Comparison of ENCODE assay signal across 10 cellular contexts in the genomic region with DNA sequence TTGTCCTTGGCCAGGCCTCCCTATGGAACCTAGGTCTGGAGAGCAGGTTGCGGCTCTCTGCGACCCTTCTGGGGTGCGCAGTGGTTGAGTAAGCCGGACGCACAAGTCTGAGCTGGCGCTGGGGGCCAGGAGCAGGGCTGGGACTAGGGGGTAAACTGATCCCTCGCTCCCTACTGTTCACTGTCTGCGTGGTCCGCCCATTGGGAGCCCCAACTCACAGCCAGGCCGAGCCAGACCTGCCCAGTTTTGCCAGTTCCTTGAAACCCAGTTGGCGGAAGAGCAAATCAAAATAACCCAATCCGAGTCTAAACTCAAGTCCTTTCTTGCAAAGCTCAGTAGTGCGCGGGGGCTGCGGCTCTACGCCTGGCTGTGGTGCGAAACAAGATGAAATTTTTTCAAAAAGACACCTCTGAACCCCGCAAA. TPM values are rescaled to one million over a fixed set of nuclear protein-coding genes. Genes with fewer than 3 reads are reported as not detected.
A peak's percentile ranks its signal among the peaks of the same experiment; 100 is the strongest.
DNase-seq lines count a peak whose midpoint lies in the region; ATAC-seq and TF ChIP-seq lines count a peak whose summit lies in the region.
"Had no signal": no experiment of that assay in that cellular context is flagged by ENCODE, and none has a peak within 500 bp of the region (broad histone marks: within the 10 kb centered on the region; RNA-seq: fewer than 3 reads in every experiment).

No MANE protein-coding gene starts in this region.

- H3K9me3 Mint-ChIP-seq in stimulated activated effector memory CD8-positive, alpha-beta T cell treated with anti-CD3 and anti-CD28 coated beads, Interleukin-12 subunit alpha, Interleukin-12 subunit beta, amount 100 ng/mL, for 72 hours: no peaks in the 10 kb centered on the region

- no peaks in the 10 kb centered on the region for H3K36me3 ChIP-seq in left lung
- H3K36me3 ChIP-seq in BE2C: no peaks in the 10 kb centered on the region

- H3K27ac ChIP-seq in cingulate gyrus (ENCODE audit: low read depth, low read length): peak overlapping the region; percentile 16
- H3K27ac ChIP-seq in left lung: no peak overlapping the region

- H3K9me3 ChIP-seq in left lung (no peaks in the 10 kb centered on the region), BE2C (no peaks in the 10 kb centered on the region)

- peaks cover 6% of the 10 kb centered on the region for H3K36me3 Mint-ChIP-seq in stimulated activated effector memory CD8-positive, alpha-beta T cell treated with anti-CD3 and anti-CD28 coated beads, Interleukin-12 subunit alpha, Interleukin-12 subunit beta, amount 100 ng/mL, for 72 hours

- no peak overlapping the region for H3K27ac Mint-ChIP-seq in stimulated activated effector memory CD8-positive, alpha-beta T cell treated with anti-CD3 and anti-CD28 coated beads, Interleukin-12 subunit alpha, Interleukin-12 subunit beta, amount 100 ng/mL, for 72 hours

- H3K4me1 Mint-ChIP-seq in stimulated activated effector memory CD8-positive, alpha-beta T cell treated with anti-CD3 and anti-CD28 coated beads, Interleukin-12 subunit alpha, Interleukin-12 subunit beta, amount 100 ng/mL, for 72 hours: peaks cover 25% of the 10 kb centered on the region

- in situ Hi-C loops in ACHN (cut with HindIII; ENCODE audit: low pct_ligation_motif_present, low pct_unique_long_range_greater_than_20kb, low sequenced_read_pairs): no loop called here

- H3K4me1 ChIP-seq in left lung (peaks cover 0 to 20% of the 10 kb centered on the region in 2 donors), BE2C (no peaks in the 10 kb centered on the region)

- H3K4me3 ChIP-seq in HFF-Myc (replicated peaks; ENCODE audit: low read depth, low read length) (peak overlapping the region; percentile 68), left lung (peak overlapping the region; percentile 51 to 52), BE2C (ENCODE audit: low read depth, low read length) (no peak overlapping the region)

- peak overlapping the region; percentile 72 for H3K4me3 Mint-ChIP-seq in stimulated activated effector memory CD8-positive, alpha-beta T cell treated with anti-CD3 and anti-CD28 coated beads, Interleukin-12 subunit alpha, Interleukin-12 subunit beta, amount 100 ng/mL, for 72 hours

- intact Hi-C loops in left lung (cut with DNase I): no loop called here

- no peak for TF ChIP-seq CTCF in HFF-Myc (IDR thresholded peaks at IDR 0.05; ENCODE audit: low read depth, low read length, missing control alignments)
- no peak for TF ChIP-seq CTCF in left lung (IDR thresholded peaks at IDR 0.05)
- no peak for TF ChIP-seq CTCF in BE2C (IDR thresholded peaks at IDR 0.05; ENCODE audit: low read depth, low read length)

- ATAC-seq in left lung: peak; percentile 25
- no peak for ATAC-seq in stimulated activated effector memory CD8-positive, alpha-beta T cell treated with anti-CD3 and anti-CD28 coated beads, Interleukin-12 subunit alpha, Interleukin-12 subunit beta, amount 100 ng/mL, for 72 hours
- ATAC-seq in GM21526 (IDR thresholded peaks at IDR 0.05; ENCODE audit: low FRiP score, unreplicated experiment): no peak

- DNase-seq in HFF-Myc (ENCODE audit: extremely low read depth, low read depth) (no peak), left lung (peak in 1 of 2 donors; percentile 68), Ammon's horn (ENCODE audit: low spot score) (no peak), BE2C (no peak), ACHN (no peak)
- DNase-seq in stimulated activated effector memory CD8-positive, alpha-beta T cell treated with anti-CD3 and anti-CD28 coated beads, Interleukin-12 subunit alpha, Interleukin-12 subunit beta, amount 100 ng/mL, for 72 hours (ENCODE audit: low spot score in 2 of 2): no peak
- DNase-seq: activated CD4-positive, CD25-positive, alpha-beta regulatory T cell treated with anti-CD3 and anti-CD28 coated beads, Interleukin-2, amount 50 U/mL, for 72 hours; Karpas-422 had no signal

- peaks cover 14 to 66% of the 10 kb centered on the region in 2 donors for H3K27me3 ChIP-seq in left lung
- peaks cover 29% of the 10 kb centered on the region for H3K27me3 ChIP-seq in BE2C

RNA-seq across cellular contexts. Expression of a gene that starts 17.5 kb away (rescaled TPM):
- total RNA-seq in left lung: 1 to 10 TPM; 4.6 to 5.7 TPM
- polyA plus RNA-seq in BE2C (2012; ENCODE audit: insufficient read depth, insufficient read length, low read depth): 1.1 TPM
